In the genomic region with DNA sequence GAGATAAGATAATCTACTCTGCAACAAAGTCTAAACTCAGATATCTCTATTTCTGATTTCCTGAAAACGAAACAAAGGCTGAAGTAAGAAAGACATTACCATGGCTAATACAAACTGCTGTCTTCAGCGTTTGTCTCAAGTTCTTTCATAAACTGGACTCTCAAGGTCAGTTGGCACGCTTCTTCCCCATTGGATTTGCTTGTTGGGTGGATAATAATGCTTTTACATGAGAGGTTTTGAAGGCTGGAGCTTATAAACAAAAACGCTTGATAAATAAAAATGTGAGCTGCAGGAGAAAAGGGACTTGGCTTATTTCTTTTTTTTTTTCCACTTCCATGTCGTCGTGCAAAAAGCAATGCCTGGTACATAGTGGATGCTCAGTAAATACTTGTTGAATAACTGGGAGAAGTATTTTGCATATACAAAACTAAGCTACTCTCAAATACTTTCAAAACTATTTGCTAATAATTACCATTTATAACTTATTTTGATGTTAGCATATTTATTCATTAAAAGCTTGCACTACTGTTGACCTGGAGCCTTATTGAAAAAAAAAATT, we compare ENCODE assay signal across 8 cellular contexts.
DNase-seq lines count a peak whose midpoint lies in the region; ATAC-seq, FAIRE-seq and TF ChIP-seq lines count a peak whose summit lies in the region.

No MANE protein-coding gene starts in this region.

- intact Hi-C loops in K562 (cut with micrococcal nuclease) (loop anchor here (1.0 kb wide), 1 partner anchor 24 kb away; no protein-coding TSS in a partner anchor), lower lobe of right lung (cut with DNase I) (no loop called here), posterior vena cava (cut with DNase I) (no loop called here)

- H3K9me3 ChIP-seq in K562 (replicated peaks; ENCODE audit: control insufficient read depth, insufficient read depth, low read depth, low read length) (no peaks in the 10 kb centered on the region), lower lobe of right lung (no peaks in the 10 kb centered on the region), upper lobe of left lung (no peaks in the 10 kb centered on the region)

- no peak for TF ChIP-seq RAD21 in K562 (CRISPR knock-in tag; conservative IDR thresholded peaks at IDR 0.05 in 1 of 2, IDR thresholded peaks at IDR 0.05 in 1 of 2)

- peak overlapping the region in 1 of 2 experiments; percentile 65; a peak in 2 of 4 replicates for H3K9ac ChIP-seq in K562 (ENCODE audit: insufficient read depth in 1 of 2, low read depth in 2 of 2, low read length in 2 of 2)

- BruUV-seq in K562 (replicated peaks; lab: Mats Ljungman, UMichigan) = TSS peak; percentile 72

- CTCF ChIA-PET in K562 (lab: Yijun Ruan, JAX; ENCODE audit: low intra/inter-chr PET ratio) = interaction anchor here (0.5 kb wide), 1 partner anchor 133 kb away, joined by 4 read pairs; no protein-coding TSS in a partner anchor

- H3K4me1 ChIP-seq in K562 (replicated peaks in 1 of 2; ENCODE audit: control insufficient read depth in 2 of 2, insufficient read depth in 2 of 2, low read length in 2 of 2) = peaks cover 7 to 11% of the 10 kb centered on the region in 2 experiments; a peak in 4 of 5 replicates
- H3K4me1 ChIP-seq in lower lobe of right lung = peaks cover 28% of the 10 kb centered on the region
- peaks cover 17 to 32% (median 21%) of the 10 kb centered on the region in 4 donors for H3K4me1 ChIP-seq in upper lobe of left lung

- H4K20me1 ChIP-seq in K562 (replicated peaks; ENCODE audit: control insufficient read depth, insufficient read depth, low read length) = no peaks in the 10 kb centered on the region

- H3K9me1 ChIP-seq in K562 (ENCODE audit: control insufficient read depth, insufficient read depth, low read length) = no peaks in the 10 kb centered on the region

- TF ChIP-seq POLR2A in K562 (conservative IDR thresholded peaks at IDR 0.05) (no peak), upper lobe of left lung (IDR thresholded peaks at IDR 0.05) (no peak)

- FAIRE-seq in K562 (lab: Jason Lieb, UNC) = peak; percentile 49

- POLR2A ChIA-PET in K562 (lab: Yijun Ruan, JAX) = interaction anchor here (1.1 to 2.8 kb wide), 8 partner anchors 9 to 72 kb away, joined by 3 to 20 read pairs (median 8); a partner anchor contains a TSS

- ATAC-seq in GM19452 (IDR thresholded peaks at IDR 0.05; ENCODE audit: unreplicated experiment) (peak; percentile 12), K562 (peak; percentile 23), lower lobe of right lung (peak in 1 of 2 donors; percentile 32), upper lobe of left lung (ENCODE audit: low FRiP score in 2 of 2) (peak in 1 of 2 donors; percentile 60)

- TF ChIP-seq CTCF in K562 (IDR thresholded peaks at IDR 0.05 in 2 of 3, conservative IDR thresholded peaks at IDR 0.05 in 1 of 3; ENCODE audit: insufficient read depth in 2 of 3, low read depth in 1 of 3, low read length in 3 of 3) = no peak
- TF ChIP-seq CTCF in lower lobe of right lung (IDR thresholded peaks at IDR 0.05) = no peak
- TF ChIP-seq CTCF in upper lobe of left lung (IDR thresholded peaks at IDR 0.05) = no peak

- H3K27ac ChIP-seq in K562 (ENCODE audit: extremely low read depth, low read depth, low read length) (peak overlapping the region; percentile 82), lower lobe of right lung (peak overlapping the region; percentile 88), upper lobe of left lung (peak overlapping the region; percentile 86 to 94 (median 92))

- no peaks in the 10 kb centered on the region for H3K36me3 ChIP-seq in K562 (ENCODE audit: control insufficient read depth, insufficient read depth, low read length)
- no peaks in the 10 kb centered on the region for H3K36me3 ChIP-seq in lower lobe of right lung
- H3K36me3 ChIP-seq in upper lobe of left lung = no peaks in the 10 kb centered on the region

- no peak for TF ChIP-seq EP300 in K562 (IDR thresholded peaks at IDR 0.05; ENCODE audit: low read length)
- TF ChIP-seq EP300 in upper lobe of left lung (IDR thresholded peaks at IDR 0.05) = no peak

- H2AFZ ChIP-seq in K562 (ENCODE audit: low read depth, low read length) = peak overlapping the region; percentile 89

- peak overlapping the region; percentile 62 for H3K4me2 ChIP-seq in K562 (ENCODE audit: insufficient read depth, low read length)

- no peaks in the 10 kb centered on the region for H3K79me2 ChIP-seq in K562 (ENCODE audit: control insufficient read depth, insufficient read depth, low read length)

- no peaks in the 10 kb centered on the region for H3K27me3 ChIP-seq in K562 (ENCODE audit: control insufficient read depth in 2 of 2, insufficient read depth in 2 of 2, low read length in 2 of 2)
- H3K27me3 ChIP-seq in lower lobe of right lung (ENCODE audit: low read depth) = no peaks in the 10 kb centered on the region
- no peaks in the 10 kb centered on the region for H3K27me3 ChIP-seq in upper lobe of left lung

- DNase-seq in HT-29 (ENCODE audit: low spot score) (peak; percentile 52), K562 (ENCODE audit: extremely low read depth in 1 of 4, low spot score in 3 of 4) (no peak), lower lobe of right lung (no peak), upper lobe of left lung (no peak), posterior vena cava (ENCODE audit: low spot score) (no peak)
- DNase-seq in stimulated activated CD8-positive, alpha-beta memory T cell treated with anti-CD3 and anti-CD28 coated beads, Interleukin-4, amount 100 ng/mL, for 48 hours = no peak
- no peak for DNase-seq in stimulated activated CD4-positive, alpha-beta T cell treated with anti-CD3 and anti-CD28 coated beads, Interleukin-4, amount 100 ng/mL, for 1 hour

- in situ Hi-C loops in K562 (cut with MboI) = loop anchor here (5.0 kb wide), 1 partner anchor 64 kb away; a partner anchor contains a TSS

- H3K4me3 ChIP-seq in K562 (no peak overlapping the region), lower lobe of right lung (peak overlapping the region; percentile 40), upper lobe of left lung (peak overlapping the region in 2 of 4 donors; percentile 21 to 25)

- 9% methylated on average over 6 of the region's 6 CpGs for WGBS in K562 (ENCODE audit: insufficient coverage, low coverage, missing lambda C conversion rate)
- 10 to 15% methylated on average over 6 of the region's 6 CpGs for WGBS in upper lobe of left lung, 2 donors

TF ChIP-seq in K562, 482 proteins besides CTCF, POLR2A, EP300 and RAD21 (continues in another document):
- TF ChIP-seq ZC3H8 (IDR thresholded peaks at IDR 0.05) = no peak
- TF ChIP-seq, protein P1, sequence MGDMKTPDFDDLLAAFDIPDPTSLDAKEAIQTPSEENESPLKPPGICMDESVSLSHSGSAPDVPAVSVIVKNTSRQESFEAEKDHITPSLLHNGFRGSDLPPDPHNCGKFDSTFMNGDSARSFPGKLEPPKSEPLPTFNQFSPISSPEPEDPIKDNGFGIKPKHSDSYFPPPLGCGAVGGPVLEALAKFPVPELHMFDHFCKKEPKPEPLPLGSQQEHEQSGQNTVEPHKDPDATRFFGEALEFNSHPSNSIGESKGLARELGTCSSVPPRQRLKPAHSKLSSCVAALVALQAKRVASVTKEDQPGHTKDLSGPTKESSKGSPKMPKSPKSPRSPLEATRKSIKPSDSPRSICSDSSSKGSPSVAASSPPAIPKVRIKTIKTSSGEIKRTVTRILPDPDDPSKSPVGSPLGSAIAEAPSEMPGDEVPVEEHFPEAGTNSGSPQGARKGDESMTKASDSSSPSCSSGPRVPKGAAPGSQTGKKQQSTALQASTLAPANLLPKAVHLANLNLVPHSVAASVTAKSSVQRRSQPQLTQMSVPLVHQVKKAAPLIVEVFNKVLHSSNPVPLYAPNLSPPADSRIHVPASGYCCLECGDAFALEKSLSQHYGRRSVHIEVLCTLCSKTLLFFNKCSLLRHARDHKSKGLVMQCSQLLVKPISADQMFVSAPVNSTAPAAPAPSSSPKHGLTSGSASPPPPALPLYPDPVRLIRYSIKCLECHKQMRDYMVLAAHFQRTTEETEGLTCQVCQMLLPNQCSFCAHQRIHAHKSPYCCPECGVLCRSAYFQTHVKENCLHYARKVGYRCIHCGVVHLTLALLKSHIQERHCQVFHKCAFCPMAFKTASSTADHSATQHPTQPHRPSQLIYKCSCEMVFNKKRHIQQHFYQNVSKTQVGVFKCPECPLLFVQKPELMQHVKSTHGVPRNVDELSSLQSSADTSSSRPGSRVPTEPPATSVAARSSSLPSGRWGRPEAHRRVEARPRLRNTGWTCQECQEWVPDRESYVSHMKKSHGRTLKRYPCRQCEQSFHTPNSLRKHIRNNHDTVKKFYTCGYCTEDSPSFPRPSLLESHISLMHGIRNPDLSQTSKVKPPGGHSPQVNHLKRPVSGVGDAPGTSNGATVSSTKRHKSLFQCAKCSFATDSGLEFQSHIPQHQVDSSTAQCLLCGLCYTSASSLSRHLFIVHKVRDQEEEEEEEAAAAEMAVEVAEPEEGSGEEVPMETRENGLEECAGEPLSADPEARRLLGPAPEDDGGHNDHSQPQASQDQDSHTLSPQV (IDR thresholded peaks at IDR 0.05) = 0 out of 2 replicates have a peak, but pooled peaks have one; percentile 1
- 0 out of 2 replicates have a peak, but pooled peaks have one; percentile 53 for TF ChIP-seq ZNF316 (IDR thresholded peaks at IDR 0.05)
- TF ChIP-seq, protein P2, sequence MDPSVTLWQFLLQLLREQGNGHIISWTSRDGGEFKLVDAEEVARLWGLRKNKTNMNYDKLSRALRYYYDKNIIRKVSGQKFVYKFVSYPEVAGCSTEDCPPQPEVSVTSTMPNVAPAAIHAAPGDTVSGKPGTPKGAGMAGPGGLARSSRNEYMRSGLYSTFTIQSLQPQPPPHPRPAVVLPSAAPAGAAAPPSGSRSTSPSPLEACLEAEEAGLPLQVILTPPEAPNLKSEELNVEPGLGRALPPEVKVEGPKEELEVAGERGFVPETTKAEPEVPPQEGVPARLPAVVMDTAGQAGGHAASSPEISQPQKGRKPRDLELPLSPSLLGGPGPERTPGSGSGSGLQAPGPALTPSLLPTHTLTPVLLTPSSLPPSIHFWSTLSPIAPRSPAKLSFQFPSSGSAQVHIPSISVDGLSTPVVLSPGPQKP (CRISPR knock-in tag; IDR thresholded peaks at IDR 0.05) = no peak
- TF ChIP-seq, protein P3, sequence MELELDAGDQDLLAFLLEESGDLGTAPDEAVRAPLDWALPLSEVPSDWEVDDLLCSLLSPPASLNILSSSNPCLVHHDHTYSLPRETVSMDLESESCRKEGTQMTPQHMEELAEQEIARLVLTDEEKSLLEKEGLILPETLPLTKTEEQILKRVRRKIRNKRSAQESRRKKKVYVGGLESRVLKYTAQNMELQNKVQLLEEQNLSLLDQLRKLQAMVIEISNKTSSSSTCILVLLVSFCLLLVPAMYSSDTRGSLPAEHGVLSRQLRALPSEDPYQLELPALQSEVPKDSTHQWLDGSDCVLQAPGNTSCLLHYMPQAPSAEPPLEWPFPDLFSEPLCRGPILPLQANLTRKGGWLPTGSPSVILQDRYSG (tag; conservative IDR thresholded peaks at IDR 0.05; ENCODE audit: low read depth) = no peak
